In genomic region chr5:138179277-138179857, GRCh38 we compare ENCODE assay signal across 8 cellular contexts. TPM values are rescaled to one million over a fixed set of nuclear protein-coding genes. Genes with fewer than 3 reads are reported as not detected.
A peak's percentile ranks its signal among the peaks of the same experiment; 100 is the strongest.
DNase-seq lines count a peak whose midpoint lies in the region; ATAC-seq, FAIRE-seq and TF ChIP-seq lines count a peak whose summit lies in the region.

No MANE protein-coding gene starts in this region.

- peaks cover 18% of the 10 kb centered on the region for H3K4me1 Mint-ChIP-seq in activated CD8-positive, alpha-beta T cell treated with anti-CD3 and anti-CD28 coated beads for 36 hours (ENCODE audit: low read depth)

- H3K4me3 ChIP-seq in BJ (ENCODE audit: low read depth, low read length) (peak overlapping the region; percentile 78), HEK293 (ENCODE audit: low read depth, low read length) (peak overlapping the region; percentile 70), HepG2 (replicated peaks in 1 of 3; ENCODE audit: insufficient read depth in 1 of 3, low read depth in 2 of 3, low read length in 3 of 3) (peak overlapping the region; percentile 63 to 92 (median 87))

- H3K36me3 ChIP-seq in BJ (ENCODE audit: control insufficient read depth, insufficient read depth, low read length) (peaks cover 6% of the 10 kb centered on the region), HEK293 (ENCODE audit: control insufficient read depth in 2 of 2, insufficient read depth in 1 of 2, low read length in 2 of 2) (peaks cover 41 to 63% of the 10 kb centered on the region in 2 experiments), HepG2 (replicated peaks in 1 of 2; ENCODE audit: control insufficient read depth in 1 of 2, insufficient read depth in 2 of 2, low read length in 2 of 2) (peaks cover 17 to 40% of the 10 kb centered on the region in 2 experiments)

- H3K9me3 ChIP-seq in HEK293 (ENCODE audit: control insufficient read depth, insufficient read depth, low read depth, low read length): no peaks in the 10 kb centered on the region
- no peaks in the 10 kb centered on the region for H3K9me3 ChIP-seq in HepG2 (ENCODE audit: low read length)

- no peak for TF ChIP-seq CTCF in BJ (IDR thresholded peaks at IDR 0.05; ENCODE audit: insufficient read depth, low read depth, low read length)
- TF ChIP-seq CTCF in HEK293 (tag by site-specific recombination; IDR thresholded peaks at IDR 0.05): no peak
- no peak for TF ChIP-seq CTCF in activated CD8-positive, alpha-beta T cell treated with anti-CD3 and anti-CD28 coated beads for 36 hours (IDR thresholded peaks at IDR 0.05)
- TF ChIP-seq CTCF in HepG2 (CRISPR knock-in tag; IDR thresholded peaks at IDR 0.05): no peak

- peaks cover 31% of the 10 kb centered on the region for H3K36me3 Mint-ChIP-seq in activated CD8-positive, alpha-beta T cell treated with anti-CD3 and anti-CD28 coated beads for 36 hours (ENCODE audit: low read depth)

- FAIRE-seq in HepG2 (lab: Jason Lieb, UNC): no peak

- no peak overlapping the region for H3K4me3 Mint-ChIP-seq in activated CD8-positive, alpha-beta T cell treated with anti-CD3 and anti-CD28 coated beads for 36 hours

- peak overlapping the region; percentile 94 for H3K4me2 ChIP-seq in HepG2 (ENCODE audit: low read depth, low read length)

- no peak for TF ChIP-seq POLR2A in HepG2 (IDR thresholded peaks at IDR 0.05; ENCODE audit: insufficient read depth in 1 of 2, low read depth in 2 of 2, low read length in 2 of 2)

- CTCF ChIA-PET in BJ (lab: Yijun Ruan, JAX) (interaction anchor here (0.6 to 2.5 kb wide), 6 partner anchors 9 to 269 kb away, joined by 3 to 13 read pairs (median 4); no protein-coding TSS in a partner anchor), HEK293 (lab: Yijun Ruan, JAX) (interaction anchor here (0.6 to 4.1 kb wide), 26 partner anchors 9 to 477 kb away, joined by 3 to 19 read pairs (median 4); no protein-coding TSS in a partner anchor), HepG2 (lab: Yijun Ruan, JAX; ENCODE audit: low intra/inter-chr PET ratio, low total read pairs) (interaction anchor here (2.1 kb wide), 1 partner anchor 104 kb away, joined by 18 read pairs; no protein-coding TSS in a partner anchor)
- CTCF ChIA-PET in activated CD8-positive, alpha-beta T cell treated with anti-CD3 and anti-CD28 coated beads for 36 hours (lab: Charles Lee): interaction anchor here (0.6 to 4.1 kb wide), 18 partner anchors 8 to 325 kb away, joined by 3 to 35 read pairs (median 3); partner anchors contain the start of genes CDC25C and KDM3B

- H2AFZ ChIP-seq in HepG2 (ENCODE audit: low read length): no peak overlapping the region

- H3K27me3 Mint-ChIP-seq in activated CD8-positive, alpha-beta T cell treated with anti-CD3 and anti-CD28 coated beads for 36 hours: no peaks in the 10 kb centered on the region

- POLR2A ChIA-PET in BJ (lab: Charles Lee) (no interaction called here), HEK293 (lab: Yijun Ruan, JAX) (interaction anchor here (0.5 to 2.4 kb wide), 26 partner anchors 9 to 396 kb away, joined by 3 to 22 read pairs (median 5); partner anchors contain the start of genes CDC23, CDC25C, EGR1 and ETF1), HepG2 (lab: Yijun Ruan, JAX) (interaction anchor here (0.6 to 2.8 kb wide), 5 partner anchors 16 to 173 kb away, joined by 3 to 9 read pairs (median 5); partner anchors contain the start of genes CDC23, CDC25C and KDM3B)
- POLR2A ChIA-PET in activated CD8-positive, alpha-beta T cell treated with anti-CD3 and anti-CD28 coated beads for 36 hours (lab: Charles Lee): interaction anchor here (0.5 to 2.0 kb wide), 6 partner anchors 9 to 286 kb away, joined by 3 to 12 read pairs (median 4); partner anchors contain the start of genes EGR1 and KDM3B

- H3K79me2 ChIP-seq in HepG2 (ENCODE audit: insufficient read depth, low read length): peaks cover 37% of the 10 kb centered on the region

- H3K27me3 ChIP-seq in BJ (ENCODE audit: control insufficient read depth, insufficient read depth, low read length): no peaks in the 10 kb centered on the region
- H3K27me3 ChIP-seq in HepG2 (ENCODE audit: control insufficient read depth in 1 of 2, insufficient read depth in 2 of 2, low read length in 2 of 2): no peaks in the 10 kb centered on the region; a peak in 1 of 5 replicates

- no peak for TF ChIP-seq RAD21 in HepG2 (CRISPR knock-in tag; IDR thresholded peaks at IDR 0.05)

- H3K9me3 Mint-ChIP-seq in activated CD8-positive, alpha-beta T cell treated with anti-CD3 and anti-CD28 coated beads for 36 hours: no peaks in the 10 kb centered on the region

- no peaks in the 10 kb centered on the region for H4K20me1 ChIP-seq in HepG2 (ENCODE audit: insufficient read depth, low read length)

- no peak for DNase-seq in BJ (ENCODE audit: low read depth)
- peak; percentile 34 for DNase-seq in activated CD8-positive, alpha-beta T cell treated with anti-CD3 and anti-CD28 coated beads for 36 hours
- DNase-seq in HepG2 (ENCODE audit: low spot score): peak; percentile 8
- DNase-seq in NCI-H1436 treated with DMSO at 0.1 percent for 48 hours (lab: John Stamatoyannopoulos, UW): no peak
- DNase-seq in SHP77 treated with DMSO at 0.1 percent for 48 hours (lab: John Stamatoyannopoulos, UW): no peak
- no peak for DNase-seq in NCI-H1930 (lab: John Stamatoyannopoulos, UW)
- DNase-seq in DMS79 treated with DMSO at 0.1 percent for 48 hours (lab: John Stamatoyannopoulos, UW): no peak

- TSS peak; percentile 77 for BruUV-seq in HepG2 (replicated peaks; lab: Mats Ljungman, UMichigan)

- peak overlapping the region; percentile 83 for H3K9ac ChIP-seq in HepG2 (ENCODE audit: insufficient read depth, low read depth, low read length)

- H3K4me1 ChIP-seq in HEK293 (ENCODE audit: control insufficient read depth, insufficient read depth, low read length) (0 out of 2 replicates have a peak, but pooled peaks cover 3% of the 10 kb centered on the region), HepG2 (ENCODE audit: insufficient read depth, low read length) (peaks cover 36% of the 10 kb centered on the region)

- H3K27ac ChIP-seq in HEK293 (ENCODE audit: extremely low read depth, low read depth, low read length): peak overlapping the region; percentile 90
- H3K27ac ChIP-seq in HepG2 (ENCODE audit: extremely low read length, insufficient read depth, low read length): peak overlapping the region; percentile 96

- WGBS in HepG2 (ENCODE audit: low lambda C conversion rate): 1% methylated on average over 23 of the region's 23 CpGs

- intact Hi-C loops in activated CD8-positive, alpha-beta T cell treated with anti-CD3 and anti-CD28 coated beads for 36 hours (cut with micrococcal nuclease): loop anchor here (2.0 kb wide), 1 partner anchor 151 kb away; the partner anchor contains the start of gene CDC25C
- intact Hi-C loops in HepG2 (cut with micrococcal nuclease; ENCODE audit: unreplicated experiment): loop anchor here (5.0 kb wide), 1 partner anchor 173 kb away; the partner anchor contains the start of gene KDM3B

- no peak overlapping the region for H3K27ac Mint-ChIP-seq in activated CD8-positive, alpha-beta T cell treated with anti-CD3 and anti-CD28 coated beads for 36 hours

- TF ChIP-seq EP300 in HepG2 (IDR thresholded peaks at IDR 0.05; ENCODE audit: low read depth in 2 of 2, low read length in 2 of 2) (no peak), HepG2 (CRISPR knock-in tag; IDR thresholded peaks at IDR 0.05; ENCODE audit: borderline replicate concordance) (no peak)

- ATAC-seq in activated CD8-positive, alpha-beta T cell treated with anti-CD3 and anti-CD28 coated beads for 36 hours: no peak
- ATAC-seq in HepG2: peak; percentile 20

- in situ Hi-C loops in HepG2 (cut with HindIII; ENCODE audit: extremely low pct_ligation_motif_present, low pct_unique_long_range_greater_than_20kb): loop anchor here (25.0 kb wide), 1 partner anchor 233 kb away; no protein-coding TSS in a partner anchor

RNA-seq across cellular contexts. Expression of gene KIF20A, which starts 0.5 kb away (rescaled TPM):
- polyA plus RNA-seq in BJ (2011; rRNA removed) (49.2 and 54.5 TPM in 2 replicates), HepG2 (2011; rRNA removed) (12.9 and 17.1 TPM in 2 replicates)
- polyA minus RNA-seq in BJ (2011; rRNA and poly(A)+ RNA removed): 51.9 and 54.3 TPM in 2 replicates
- total RNA-seq in activated CD8-positive, alpha-beta T cell treated with anti-CD3 and anti-CD28 coated beads for 36 hours: 10 to 100 TPM; 50.7 to 51.4 TPM
- 66.8 and 91.6 TPM in 2 replicates for total RNA-seq in HepG2 (2016; rRNA removed; fragmentation: Illumina TruSeq; extraction: Trizol)
- total RNA-seq in HepG2 (2016; cell fraction: cytosol; rRNA removed; fragmentation: Illumina TruSeq; extraction: Trizol; ENCODE audit: low read depth): 16.2 and 16.7 TPM in 2 replicates
- total RNA-seq in HepG2 (2016; cell fraction: insoluble cytoplasmic fraction; rRNA removed; fragmentation: Illumina TruSeq; extraction: Trizol): 66.5 and 88.5 TPM in 2 replicates
- 25.5 and 29.6 TPM in 2 replicates for total RNA-seq in HepG2 (2016; cell fraction: membrane; rRNA removed; fragmentation: Illumina TruSeq; extraction: Trizol)
- 50.4 and 55.2 TPM in 2 replicates for total RNA-seq in HepG2 (2016; cell fraction: nucleus; rRNA removed; fragmentation: Illumina TruSeq; extraction: Trizol)
- polyA plus RNA-seq in HepG2 (2011; cell fraction: cytosol; rRNA removed): 10.2 and 13.5 TPM in 2 replicates
- 17.4 and 25.0 TPM in 2 replicates for polyA plus RNA-seq in HepG2 (2011; cell fraction: nucleus; rRNA removed)
- 9.1 and 18.8 TPM in 2 replicates for polyA plus RNA-seq in HepG2 (2012)
- 6.5 and 7.7 TPM in 2 replicates for polyA plus RNA-seq in HepG2 (2016; cell fraction: cytosol; fragmentation: Illumina TruSeq; extraction: Trizol; ENCODE audit: low read depth)
- polyA plus RNA-seq in HepG2 (2016; cell fraction: insoluble cytoplasmic fraction; fragmentation: Illumina TruSeq; extraction: Trizol; ENCODE audit: low read depth): 75.4 and 76.8 TPM in 2 replicates
- 10.7 and 15.0 TPM in 2 replicates for polyA plus RNA-seq in HepG2 (2016; cell fraction: membrane; fragmentation: Illumina TruSeq; extraction: Trizol; ENCODE audit: low read depth)
- 58.3 and 60.2 TPM in 2 replicates for polyA plus RNA-seq in HepG2 (2016; cell fraction: nucleus; fragmentation: Illumina TruSeq; extraction: Trizol; ENCODE audit: insufficient read depth, low read depth)
- polyA minus RNA-seq in HepG2 (2011; rRNA and poly(A)+ RNA removed; ENCODE audit: low replicate concordance): 71.6 and 227 TPM in 2 replicates
- 18.2 and 22.6 TPM in 2 replicates for polyA minus RNA-seq in HepG2 (2011; cell fraction: cytosol; rRNA and poly(A)+ RNA removed)
- polyA minus RNA-seq in HepG2 (2011; cell fraction: nucleus; rRNA and poly(A)+ RNA removed): 31.6 and 55.2 TPM in 2 replicates

RNA-seq across cellular contexts. Expression of gene BRD8, which starts 0.9 kb away (rescaled TPM):
- 51.7 and 56.8 TPM in 2 replicates for polyA plus RNA-seq in BJ (2011; rRNA removed)
- 22.7 and 32.1 TPM in 2 replicates for polyA minus RNA-seq in BJ (2011; rRNA and poly(A)+ RNA removed)
- total RNA-seq in activated CD8-positive, alpha-beta T cell treated with anti-CD3 and anti-CD28 coated beads for 36 hours: 10 to 100 TPM; 42.0 to 46.3 TPM
- 50.6 and 62.5 TPM in 2 replicates for total RNA-seq in HepG2 (2016; rRNA removed; fragmentation: Illumina TruSeq; extraction: Trizol)
- 11.6 and 13.7 TPM in 2 replicates for total RNA-seq in HepG2 (2016; cell fraction: cytosol; rRNA removed; fragmentation: Illumina TruSeq; extraction: Trizol; ENCODE audit: low read depth)
- 47.4 and 59.6 TPM in 2 replicates for total RNA-seq in HepG2 (2016; cell fraction: insoluble cytoplasmic fraction; rRNA removed; fragmentation: Illumina TruSeq; extraction: Trizol)
- total RNA-seq in HepG2 (2016; cell fraction: membrane; rRNA removed; fragmentation: Illumina TruSeq; extraction: Trizol): 23.4 and 24.1 TPM in 2 replicates
- total RNA-seq in HepG2 (2016; cell fraction: nucleus; rRNA removed; fragmentation: Illumina TruSeq; extraction: Trizol): 82.0 and 95.0 TPM in 2 replicates
- polyA plus RNA-seq in HepG2 (2011; rRNA removed): 57.6 and 71.1 TPM in 2 replicates
- 21.9 and 23.1 TPM in 2 replicates for polyA plus RNA-seq in HepG2 (2011; cell fraction: cytosol; rRNA removed)
- 117 and 118 TPM in 2 replicates for polyA plus RNA-seq in HepG2 (2011; cell fraction: nucleus; rRNA removed)
- 37.3 and 60.0 TPM in 2 replicates for polyA plus RNA-seq in HepG2 (2012)
- polyA plus RNA-seq in HepG2 (2016; cell fraction: cytosol; fragmentation: Illumina TruSeq; extraction: Trizol; ENCODE audit: low read depth): 3.8 and 4.9 TPM in 2 replicates
- polyA plus RNA-seq in HepG2 (2016; cell fraction: insoluble cytoplasmic fraction; fragmentation: Illumina TruSeq; extraction: Trizol; ENCODE audit: low read depth): 41.5 and 49.7 TPM in 2 replicates
- polyA plus RNA-seq in HepG2 (2016; cell fraction: membrane; fragmentation: Illumina TruSeq; extraction: Trizol; ENCODE audit: low read depth): 9.2 and 9.8 TPM in 2 replicates
- 254 and 256 TPM in 2 replicates for polyA plus RNA-seq in HepG2 (2016; cell fraction: nucleus; fragmentation: Illumina TruSeq; extraction: Trizol; ENCODE audit: insufficient read depth, low read depth)
- polyA minus RNA-seq in HepG2 (2011; rRNA and poly(A)+ RNA removed; ENCODE audit: low replicate concordance): 42.3 and 95.1 TPM in 2 replicates
- 18.9 and 22.9 TPM in 2 replicates for polyA minus RNA-seq in HepG2 (2011; cell fraction: cytosol; rRNA and poly(A)+ RNA removed)
- 77.9 and 82.4 TPM in 2 replicates for polyA minus RNA-seq in HepG2 (2011; cell fraction: nucleus; rRNA and poly(A)+ RNA removed)

RNA-seq across cellular contexts. Expression of gene CDC23, which starts 33.8 kb away (rescaled TPM):
- polyA plus RNA-seq in BJ (2011; rRNA removed): 20.9 and 38.3 TPM in 2 replicates
- 13.6 and 15.6 TPM in 2 replicates for polyA minus RNA-seq in BJ (2011; rRNA and poly(A)+ RNA removed)
- 10 to 100 TPM; 40.4 to 43.8 TPM for total RNA-seq in activated CD8-positive, alpha-beta T cell treated with anti-CD3 and anti-CD28 coated beads for 36 hours
- 47.7 and 64.2 TPM in 2 replicates for total RNA-seq in HepG2 (2016; rRNA removed; fragmentation: Illumina TruSeq; extraction: Trizol)
- 5.3 and 5.6 TPM in 2 replicates for total RNA-seq in HepG2 (2016; cell fraction: cytosol; rRNA removed; fragmentation: Illumina TruSeq; extraction: Trizol; ENCODE audit: low read depth)
- 47.3 and 67.7 TPM in 2 replicates for total RNA-seq in HepG2 (2016; cell fraction: insoluble cytoplasmic fraction; rRNA removed; fragmentation: Illumina TruSeq; extraction: Trizol)
- 10.9 and 12.4 TPM in 2 replicates for total RNA-seq in HepG2 (2016; cell fraction: membrane; rRNA removed; fragmentation: Illumina TruSeq; extraction: Trizol)
- total RNA-seq in HepG2 (2016; cell fraction: nucleus; rRNA removed; fragmentation: Illumina TruSeq; extraction: Trizol): 35.4 and 36.8 TPM in 2 replicates
- 28.2 and 38.3 TPM in 2 replicates for polyA plus RNA-seq in HepG2 (2011; rRNA removed)
- polyA plus RNA-seq in HepG2 (2011; cell fraction: cytosol; rRNA removed): 17.0 and 23.7 TPM in 2 replicates
- polyA plus RNA-seq in HepG2 (2011; cell fraction: nucleus; rRNA removed): 30.2 and 33.3 TPM in 2 replicates
- polyA plus RNA-seq in HepG2 (2012): 18.0 and 25.9 TPM in 2 replicates
- 1.9 and 2.4 TPM in 2 replicates for polyA plus RNA-seq in HepG2 (2016; cell fraction: cytosol; fragmentation: Illumina TruSeq; extraction: Trizol; ENCODE audit: low read depth)
- 58.9 and 61.5 TPM in 2 replicates for polyA plus RNA-seq in HepG2 (2016; cell fraction: insoluble cytoplasmic fraction; fragmentation: Illumina TruSeq; extraction: Trizol; ENCODE audit: low read depth)
- 6.1 and 7.0 TPM in 2 replicates for polyA plus RNA-seq in HepG2 (2016; cell fraction: membrane; fragmentation: Illumina TruSeq; extraction: Trizol; ENCODE audit: low read depth)
- polyA plus RNA-seq in HepG2 (2016; cell fraction: nucleus; fragmentation: Illumina TruSeq; extraction: Trizol; ENCODE audit: insufficient read depth, low read depth): 46.3 and 48.4 TPM in 2 replicates
- 36.7 and 39.6 TPM in 2 replicates for polyA minus RNA-seq in HepG2 (2011; rRNA and poly(A)+ RNA removed; ENCODE audit: low replicate concordance)
- 17.8 and 19.5 TPM in 2 replicates for polyA minus RNA-seq in HepG2 (2011; cell fraction: cytosol; rRNA and poly(A)+ RNA removed)
- polyA minus RNA-seq in HepG2 (2011; cell fraction: nucleus; rRNA and poly(A)+ RNA removed): 42.4 and 60.0 TPM in 2 replicates

RNA-seq across cellular contexts. Expression of gene NME5, which starts 40.1 kb away (rescaled TPM):
- polyA plus RNA-seq in BJ (2011; rRNA removed) (0.31 and 1.3 TPM in 2 replicates), HepG2 (2011; rRNA removed) (not detected in 2 replicates)
- polyA minus RNA-seq in BJ (2011; rRNA and poly(A)+ RNA removed): 0.19 TPM in 1 of 2 replicates, not detected in the other
- not detected for total RNA-seq in activated CD8-positive, alpha-beta T cell treated with anti-CD3 and anti-CD28 coated beads for 36 hours
- 0.18 and 0.39 TPM in 2 replicates for total RNA-seq in HepG2 (2016; rRNA removed; fragmentation: Illumina TruSeq; extraction: Trizol)
- total RNA-seq in HepG2 (2016; cell fraction: cytosol; rRNA removed; fragmentation: Illumina TruSeq; extraction: Trizol; ENCODE audit: low read depth): 0.18 TPM in 1 of 2 replicates, not detected in the other
- total RNA-seq in HepG2 (2016; cell fraction: insoluble cytoplasmic fraction; rRNA removed; fragmentation: Illumina TruSeq; extraction: Trizol): 0.25 and 0.26 TPM in 2 replicates
- not detected in 2 replicates for total RNA-seq in HepG2 (2016; cell fraction: membrane; rRNA removed; fragmentation: Illumina TruSeq; extraction: Trizol)
- 0.34 TPM in 1 of 2 replicates, not detected in the other for total RNA-seq in HepG2 (2016; cell fraction: nucleus; rRNA removed; fragmentation: Illumina TruSeq; extraction: Trizol)
- polyA plus RNA-seq in HepG2 (2011; cell fraction: cytosol; rRNA removed): not detected in 2 replicates
- polyA plus RNA-seq in HepG2 (2011; cell fraction: nucleus; rRNA removed): not detected in 2 replicates
- polyA plus RNA-seq in HepG2 (2012): not detected in 2 replicates
- 0.24 TPM in 1 of 2 replicates, not detected in the other for polyA plus RNA-seq in HepG2 (2016; cell fraction: cytosol; fragmentation: Illumina TruSeq; extraction: Trizol; ENCODE audit: low read depth)
- polyA plus RNA-seq in HepG2 (2016; cell fraction: insoluble cytoplasmic fraction; fragmentation: Illumina TruSeq; extraction: Trizol; ENCODE audit: low read depth): 0.20 and 0.40 TPM in 2 replicates
- polyA plus RNA-seq in HepG2 (2016; cell fraction: membrane; fragmentation: Illumina TruSeq; extraction: Trizol; ENCODE audit: low read depth): not detected in 2 replicates
- not detected in 2 replicates for polyA plus RNA-seq in HepG2 (2016; cell fraction: nucleus; fragmentation: Illumina TruSeq; extraction: Trizol; ENCODE audit: insufficient read depth, low read depth)
- not detected in 2 replicates for polyA minus RNA-seq in HepG2 (2011; rRNA and poly(A)+ RNA removed; ENCODE audit: low replicate concordance)
- polyA minus RNA-seq in HepG2 (2011; cell fraction: cytosol; rRNA and poly(A)+ RNA removed): not detected in 2 replicates
- not detected in 2 replicates for polyA minus RNA-seq in HepG2 (2011; cell fraction: nucleus; rRNA and poly(A)+ RNA removed)

Comparison
In these comparisons a context has a peak if more than half of its experiments do, and no peak if none do; other contexts are left out.
1. DNase-seq: peak in activated CD8-positive, alpha-beta T cell treated with anti-CD3 and anti-CD28 coated beads for 36 hours (single experiment) and HepG2 (single experiment); none in BJ (single experiment), NCI-H1436 treated with DMSO at 0.1 percent for 48 hours (single experiment), SHP77 treated with DMSO at 0.1 percent for 48 hours (single experiment), NCI-H1930 (0 of 2) and DMS79 treated with DMSO at 0.1 percent for 48 hours (single experiment).
2. Peak in every context shown above with its lines, with median percentiles within 50 percentile points of each other: H3K4me3 ChIP-seq.